Comparison of ENCODE assay signal across 17 cellular contexts in genomic region chr19:48094129-48094842, GRCh38. TPM values are rescaled to one million over a fixed set of nuclear protein-coding genes. Genes with fewer than 3 reads are reported as not detected.
DNase-seq lines count a peak whose midpoint lies in the region; ATAC-seq, FAIRE-seq and TF ChIP-seq lines count a peak whose summit lies in the region.
"Had no signal": no experiment of that assay in that cellular context is flagged by ENCODE, and none has a peak within 500 bp of the region (broad histone marks: within the 10 kb centered on the region; RNA-seq: fewer than 3 reads in every experiment).

No MANE protein-coding gene starts in this region.

- H3K27ac ChIP-seq in GM12878 (ENCODE audit: control insufficient read depth, insufficient read depth) = no peak overlapping the region
- H3K27ac ChIP-seq: A549, C4-2B had no signal

- RAD21 ChIA-PET in GM12878 (lab: Charles Lee; ENCODE audit: unreplicated experiment) = interaction anchor here (0.5 kb wide), 1 partner anchor 14 kb away, joined by 3 read pairs; no protein-coding TSS in a partner anchor

- intact Hi-C loops in GM12878 (cut with micrococcal nuclease; ENCODE audit: unreplicated experiment) = no loop called here

- TF ChIP-seq EP300 in GM12878 (IDR thresholded peaks at IDR 0.05; ENCODE audit: borderline replicate concordance in 1 of 2, control insufficient read depth in 1 of 2, low read depth in 2 of 2, low read length in 2 of 2) = no peak

- no peak for TF ChIP-seq POLR2A in GM12878 (IDR thresholded peaks at IDR 0.05; ENCODE audit: low read depth, low read length)

- H3K4me3 ChIP-seq in GM12878 = no peak overlapping the region
- H3K4me3 ChIP-seq: A549, GM23338 had no signal

- DNase-seq in activated naive CD4-positive, alpha-beta T cell treated with anti-CD3 and anti-CD28 coated beads, Interleukin-2, amount 50 U/mL, for 72 hours (ENCODE audit: low spot score in 2 of 2) = no peak
- DNase-seq in activated naive CD4-positive, alpha-beta T cell treated with anti-CD3 and anti-CD28 coated beads, Interleukin-2, amount 50 U/mL, for 16 hours = no peak
- DNase-seq in GM18507 (ENCODE audit: extremely low spot score, insufficient read length, low read depth) = no peak
- DNase-seq in GM12878 (ENCODE audit: low read depth, low spot score) = no peak
- DNase-seq in HTR-8/SVneo (ENCODE audit: insufficient read length, low spot score) = no peak
- DNase-seq: BE2C; CD4-positive, alpha-beta memory T cell; DMS79; H7; KG1 had no signal

- no peaks in the 10 kb centered on the region for H3K79me2 ChIP-seq in GM12878 (ENCODE audit: control insufficient read depth, insufficient read depth, low read length)

- FAIRE-seq in GM18507 (lab: Jason Lieb, UNC) (peak; percentile 31), GM12878 (lab: Jason Lieb, UNC) (peak; percentile 27), HTR-8/SVneo (lab: Jason Lieb, UNC) (no peak)
- FAIRE-seq: A549 had no signal

- no peaks in the 10 kb centered on the region for H3K27me3 ChIP-seq in GM12878 (replicated peaks in 1 of 2; ENCODE audit: control insufficient read depth in 2 of 2, insufficient read depth in 2 of 2, low read length in 1 of 2)
- H3K27me3 ChIP-seq: BE2C had no signal

- peak; percentile 77 to 94 for ATAC-seq in activated naive CD4-positive, alpha-beta T cell treated with anti-CD3 and anti-CD28 coated beads, Interleukin-2, amount 50 U/mL, for 72 hours
- ATAC-seq in GM12878 (peak; percentile 85), HG03280 (IDR thresholded peaks at IDR 0.05; ENCODE audit: unreplicated experiment) (no peak)
- ATAC-seq: A549, GM23338 had no signal

- no peaks in the 10 kb centered on the region for H4K20me1 ChIP-seq in GM12878 (ENCODE audit: control insufficient read depth, insufficient read depth)

- no peak overlapping the region for H3K4me2 ChIP-seq in GM12878 (ENCODE audit: control insufficient read depth, insufficient read depth)
- H3K4me2 ChIP-seq: A549, GM23338 had no signal

- CTCF ChIA-PET in GM12878 (lab: Yijun Ruan, JAX) = interaction anchor here (0.5 to 1.2 kb wide), 3 partner anchors 10 to 162 kb away, joined by 3 to 5 read pairs (median 3); partner anchors contain the start of gene CARD8

- no peak for TF ChIP-seq CTCF in GM12878 (IDR thresholded peaks at IDR 0.05 in 2 of 3, conservative IDR thresholded peaks at IDR 0.05 in 1 of 3; ENCODE audit: control insufficient read depth in 2 of 3, extremely low read depth in 1 of 3, insufficient read depth in 1 of 3, low read depth in 3 of 3, low read length in 3 of 3)

- no peak overlapping the region for H2AFZ ChIP-seq in GM12878 (ENCODE audit: control insufficient read depth, low read depth, low read length)
- H2AFZ ChIP-seq: GM23338 had no signal

- in situ Hi-C loops in GM12878 (cut with MboI) = no loop called here

- H3K36me3 ChIP-seq in GM12878 (ENCODE audit: control insufficient read depth in 2 of 2, insufficient read depth in 2 of 2, low read length in 1 of 2) = no peaks in the 10 kb centered on the region
- H3K36me3 ChIP-seq: BE2C had no signal

- peaks cover 13 to 14% of the 10 kb centered on the region in 2 donors for H3K9me3 Mint-ChIP-seq in activated naive CD4-positive, alpha-beta T cell treated with anti-CD3 and anti-CD28 coated beads, Interleukin-2, amount 50 U/mL, for 72 hours

- no peak overlapping the region for H3K27ac Mint-ChIP-seq in activated naive CD4-positive, alpha-beta T cell treated with anti-CD3 and anti-CD28 coated beads, Interleukin-2, amount 50 U/mL, for 72 hours
- H3K27ac Mint-ChIP-seq: CD4-positive, alpha-beta memory T cell; GM23338; IgD-negative memory B cell had no signal

- SMC1A ChIA-PET in GM12878 (lab: Charles Lee; ENCODE audit: uncharacterized antibody, unreplicated experiment) = no interaction called here

- no TSS peak for BruUV-seq in GM12878 (replicated peaks; lab: Mats Ljungman, UMichigan)

- H3K4me1 ChIP-seq in GM12878 (ENCODE audit: control insufficient read depth, insufficient read depth, low read length) = no peaks in the 10 kb centered on the region; the same call in 1 of the 2 replicates
- H3K4me1 ChIP-seq: BE2C had no signal

- POLR2A ChIA-PET in GM12878 (lab: Charles Lee) = no interaction called here

- no peak for TF ChIP-seq RAD21 in GM12878 (IDR thresholded peaks at IDR 0.05; ENCODE audit: insufficient read depth, low read depth, low read length)

- peaks cover 32 to 44% of the 10 kb centered on the region in 2 donors for H3K36me3 Mint-ChIP-seq in activated naive CD4-positive, alpha-beta T cell treated with anti-CD3 and anti-CD28 coated beads, Interleukin-2, amount 50 U/mL, for 72 hours

- WGBS in GM12878 (ENCODE audit: insufficient coverage, insufficient replicate concordance, low lambda C conversion rate, missing lambda C conversion rate) = 0% methylated on average over 1 of the region's 1 CpG

- H3K9me3 ChIP-seq in GM12878 (replicated peaks; ENCODE audit: control insufficient read depth, insufficient read depth, low read length) = peaks cover 5% of the 10 kb centered on the region; the same call in 2 of the 3 replicates

- H3K9ac ChIP-seq in GM12878 (ENCODE audit: control insufficient read depth, insufficient read depth, low read length) = no peak overlapping the region

TF ChIP-seq in GM12878, 131 proteins besides CTCF, POLR2A, EP300 and RAD21:
- TF ChIP-seq KAT2A (conservative IDR thresholded peaks at IDR 0.05; ENCODE audit: control insufficient read depth, low read depth, low read length) (no peak), JUNB (IDR thresholded peaks at IDR 0.05) (peak; percentile 43; the same call in 1 of the 2 replicates)

RNA-seq across cellular contexts. Expression of gene PLA2G4C, which starts 16.3 kb away (rescaled TPM):
- 10 to 100 TPM; 16.7 to 35.2 TPM for total RNA-seq in activated naive CD4-positive, alpha-beta T cell treated with anti-CD3 and anti-CD28 coated beads, Interleukin-2, amount 50 U/mL, for 72 hours
- total RNA-seq in GM12878 (2013; cell fraction: nucleolus; rRNA removed) = 64.9 and 70.4 TPM in 2 replicates
- 1.1 and 1.3 TPM in 2 replicates for total RNA-seq in GM12878 (2014; rRNA removed)
- total RNA-seq in GM12878 (2014; rRNA removed; fragmentation: Illumina TruSeq; extraction: Trizol) = 1.1 and 2.4 TPM in 2 replicates
- 2.3 and 2.7 TPM in 2 replicates for total RNA-seq in GM12878 (2021)
- 3.0 TPM for polyA plus RNA-seq in GM12878 (2011; ENCODE audit: low read depth)
- 3.6 and 5.6 TPM in 2 replicates for polyA plus RNA-seq in GM12878 (2011; rRNA removed)
- polyA plus RNA-seq in GM12878 (2011; cell fraction: cytosol; rRNA removed) = 3.8 and 5.5 TPM in 2 replicates
- polyA plus RNA-seq in GM12878 (2011; cell fraction: nucleus; rRNA removed) = 7.1 and 13.6 TPM in 2 replicates
- polyA plus RNA-seq in GM12878 (2012) = 3.5 and 3.9 TPM in 2 replicates
- polyA plus RNA-seq in GM12878 (2014; fragmentation: Illumina TruSeq; extraction: Trizol) = 0.35 and 1.1 TPM in 2 replicates
- under 1 TPM; 0.53 to 0.64 TPM for polyA plus RNA-seq in GM12878 (2014; fragmentation: Nextera tagmentation; extraction: Ambion mirVana)
- polyA plus RNA-seq in GM12878 (2014; rRNA removed) = 1.0 and 1.4 TPM in 2 replicates
- polyA plus RNA-seq in GM12878 (2016; fragmentation: Nextera tagmentation; extraction: Ambion mirVana) = 1 to 10 TPM in 1 of 2 experiments, under 1 TPM in 1; 0.92 to 2.2 TPM
- 8.5 and 10.4 TPM in 2 replicates for polyA minus RNA-seq in GM12878 (2011; rRNA and poly(A)+ RNA removed)
- 2.1 and 4.2 TPM in 2 replicates for polyA minus RNA-seq in GM12878 (2011; cell fraction: cytosol; rRNA and poly(A)+ RNA removed)
- polyA minus RNA-seq in GM12878 (2011; cell fraction: nucleus; rRNA and poly(A)+ RNA removed) = 6.2 and 6.9 TPM in 2 replicates
- total RNA-seq: H7 had no signal

RNA-seq across cellular contexts. Expression of gene CABP5, which starts 50.4 kb away (rescaled TPM):
- total RNA-seq in activated naive CD4-positive, alpha-beta T cell treated with anti-CD3 and anti-CD28 coated beads, Interleukin-2, amount 50 U/mL, for 72 hours = not detected
- total RNA-seq in GM12878 (2013; cell fraction: nucleolus; rRNA removed) = not detected in 2 replicates
- total RNA-seq in GM12878 (2014; rRNA removed) = not detected in 2 replicates
- total RNA-seq in GM12878 (2014; rRNA removed; fragmentation: Illumina TruSeq; extraction: Trizol) = not detected in 2 replicates
- not detected in 2 replicates for total RNA-seq in GM12878 (2021)
- polyA plus RNA-seq in GM12878 (2011; ENCODE audit: low read depth) = not detected
- polyA plus RNA-seq in GM12878 (2011; rRNA removed) = not detected in 2 replicates
- not detected in 2 replicates for polyA plus RNA-seq in GM12878 (2011; cell fraction: cytosol; rRNA removed)
- not detected in 2 replicates for polyA plus RNA-seq in GM12878 (2011; cell fraction: nucleus; rRNA removed)
- not detected in 2 replicates for polyA plus RNA-seq in GM12878 (2012)
- not detected in 2 replicates for polyA plus RNA-seq in GM12878 (2014; fragmentation: Illumina TruSeq; extraction: Trizol)
- polyA plus RNA-seq in GM12878 (2014; fragmentation: Nextera tagmentation; extraction: Ambion mirVana) = not detected
- polyA plus RNA-seq in GM12878 (2014; rRNA removed) = not detected in 2 replicates
- not detected for polyA plus RNA-seq in GM12878 (2016; fragmentation: Nextera tagmentation; extraction: Ambion mirVana)
- polyA minus RNA-seq in GM12878 (2011; rRNA and poly(A)+ RNA removed) = not detected in 2 replicates
- not detected in 2 replicates for polyA minus RNA-seq in GM12878 (2011; cell fraction: cytosol; rRNA and poly(A)+ RNA removed)
- polyA minus RNA-seq in GM12878 (2011; cell fraction: nucleus; rRNA and poly(A)+ RNA removed) = not detected in 2 replicates
- total RNA-seq: CD4-positive, alpha-beta memory T cell; G401; GM23338; H7 had no signal
- polyA plus RNA-seq: A549; AG04450; CD4-positive, alpha-beta memory T cell; GM23338; IgD-negative memory B cell had no signal
